ENCODE assay signal across 8 cellular contexts in genomic region chr13:102870677-102871415, GRCh38. TPM values are rescaled to one million over a fixed set of nuclear protein-coding genes. Genes with fewer than 3 reads are reported as not detected.
A peak's percentile ranks its signal among the peaks of the same experiment; 100 is the strongest.
DNase-seq lines count a peak whose midpoint lies in the region; TF ChIP-seq lines count a peak whose summit lies in the region.

No MANE protein-coding gene starts in this region.

- H3K18ac ChIP-seq in H9 (ENCODE audit: insufficient read length, low read depth, low read length): no peak overlapping the region

- H3K4me1 Mint-ChIP-seq in H9: peaks cover 5 to 6% of the 10 kb centered on the region in 2 experiments
- peaks cover 16% of the 10 kb centered on the region for H3K4me1 Mint-ChIP-seq in T-helper 2 cell treated with Interferon-gamma antibody and Interleukin-4, amounts not matched to agents 5 μg/mL and 100 μg/mL, for 36 hours (ENCODE audit: low read depth)
- H3K4me1 Mint-ChIP-seq in MCF 10A (ENCODE audit: insufficient read depth, unreplicated experiment): peaks cover 5% of the 10 kb centered on the region

- no peak overlapping the region for H2BK12ac ChIP-seq in H9 (ENCODE audit: insufficient read length, low read depth, low read length)

- no peak overlapping the region for H3K14ac ChIP-seq in H9 (ENCODE audit: insufficient read depth, low read length)

- no peak overlapping the region for H4K91ac ChIP-seq in H9 (ENCODE audit: insufficient read length, low read depth, low read length)

- no peak overlapping the region for H4K8ac ChIP-seq in H9 (replicated peaks; ENCODE audit: insufficient read length, low read depth, low read length)

- H3K23me2 ChIP-seq in H9 (ENCODE audit: insufficient read length, low read depth, low read length, poor library complexity, severe bottlenecking): no peaks in the 10 kb centered on the region

- no peak overlapping the region for H2BK5ac ChIP-seq in H9 (ENCODE audit: insufficient read length, low read length)

- no peak overlapping the region for H2BK20ac ChIP-seq in H9 (ENCODE audit: low read depth, low read length, poor library complexity, severe bottlenecking)

- H3K79me1 ChIP-seq in H9 (ENCODE audit: insufficient read depth, low read depth, low read length, poor library complexity, severe bottlenecking): no peaks in the 10 kb centered on the region

- intact Hi-C loops in MCF 10A (cut with micrococcal nuclease): no loop called here
- intact Hi-C loops in spleen (cut with DNase I; ENCODE audit: low total_unique reads): no loop called here

- CTCF ChIA-PET in MCF 10A (lab: Yijun Ruan, JAX): interaction anchor here (0.5 to 2.1 kb wide), 47 partner anchors 8 to 1440 kb away, joined by 3 to 42 read pairs (median 5); partner anchors contain the start of gene ERCC5

- no peak overlapping the region for H3T11ph ChIP-seq in H9 (ENCODE audit: low read length)

- H3K27ac Mint-ChIP-seq in H9 (no peak overlapping the region; a peak in 1 of 7 replicates), MCF 10A (ENCODE audit: low read depth, unreplicated experiment) (no peak overlapping the region)
- peak overlapping the region; percentile 46 for H3K27ac Mint-ChIP-seq in T-helper 2 cell treated with Interferon-gamma antibody and Interleukin-4, amounts not matched to agents 5 μg/mL and 100 μg/mL, for 36 hours

- H2AFZ ChIP-seq in H9 (ENCODE audit: low read length) (no peak overlapping the region), MM.1S (ENCODE audit: low read length) (no peak overlapping the region)

- TF ChIP-seq POLR2A in spleen (IDR thresholded peaks at IDR 0.05): no peak

- H4K20me1 ChIP-seq in H9 (ENCODE audit: control insufficient read depth, insufficient read depth, insufficient read length) (no peaks in the 10 kb centered on the region), MM.1S (ENCODE audit: insufficient read depth, low read length) (no peaks in the 10 kb centered on the region)

- no peak overlapping the region for H4K5ac ChIP-seq in H9 (ENCODE audit: insufficient read length, low read depth, low read length)

- no peak overlapping the region for H3K56ac ChIP-seq in H9 (ENCODE audit: insufficient read length, low read depth, low read length)

- POLR2A ChIA-PET in MCF 10A (lab: Yijun Ruan, JAX): interaction anchor here (1.1 to 1.2 kb wide), 4 partner anchors 24 to 277 kb away, joined by 3 to 6 read pairs (median 3); no protein-coding TSS in a partner anchor

- no CpG with 5 or more reads among the region's 22 CpGs for WGBS in H9 (ENCODE audit: extremely low coverage, insufficient read length, low lambda C conversion rate)
- 54 to 68% (median 56%) methylated on average over 19 to 22 of the region's 22 CpGs for WGBS in spleen, 5 donors

- H2BK120ac ChIP-seq in H9 (ENCODE audit: low read depth, low read length, poor library complexity, severe bottlenecking): no peak overlapping the region

- no peaks in the 10 kb centered on the region for H3K4me1 ChIP-seq in H9 (ENCODE audit: insufficient read depth, low read length)
- no peaks in the 10 kb centered on the region for H3K4me1 ChIP-seq in MM.1S (ENCODE audit: low read length)
- peaks cover 0 to 17% (median 13%) of the 10 kb centered on the region in 6 donors for H3K4me1 ChIP-seq in spleen

- no TSS peak for BruUV-seq in MCF 10A (replicated peaks; lab: Mats Ljungman, UMichigan)

- no peak overlapping the region for H3K27ac ChIP-seq in H9 (ENCODE audit: insufficient read length, low read depth, low read length)
- H3K27ac ChIP-seq in MM.1S (ENCODE audit: low read length): no peak overlapping the region
- H3K27ac ChIP-seq in spleen: no peak overlapping the region

- H3K79me2 ChIP-seq in H9 (ENCODE audit: insufficient read depth, low read length): no peaks in the 10 kb centered on the region
- H3K79me2 ChIP-seq in MM.1S (ENCODE audit: low read length): no peaks in the 10 kb centered on the region

- H3K9me3 ChIP-seq in H9 (ENCODE audit: control insufficient read depth, low read depth, low read length): no peaks in the 10 kb centered on the region
- H3K9me3 ChIP-seq in MM.1S (replicated peaks; ENCODE audit: insufficient read depth, low read length): no peaks in the 10 kb centered on the region
- H3K9me3 ChIP-seq in spleen: no peaks in the 10 kb centered on the region

- no peaks in the 10 kb centered on the region for H3K27me3 ChIP-seq in H9 (ENCODE audit: insufficient read depth, low read length)
- no peaks in the 10 kb centered on the region for H3K27me3 ChIP-seq in MM.1S (replicated peaks; ENCODE audit: insufficient read depth, low read length)
- no peaks in the 10 kb centered on the region for H3K27me3 ChIP-seq in spleen (replicated peaks in 1 of 7)

- no peak overlapping the region for H3K9ac ChIP-seq in H9 (ENCODE audit: extremely low read depth, insufficient read length, low read length)
- no peak overlapping the region for H3K9ac ChIP-seq in MM.1S (ENCODE audit: low read length)

- H3K36me3 Mint-ChIP-seq in H9 (ENCODE audit: insufficient read depth in 1 of 3, low read depth in 3 of 3) (peaks cover 8 to 48% (median 27%) of the 10 kb centered on the region in 3 experiments; a peak in 6 of 7 replicates), MCF 10A (ENCODE audit: insufficient read depth, unreplicated experiment) (peaks cover 80% of the 10 kb centered on the region)
- H3K36me3 Mint-ChIP-seq in T-helper 2 cell treated with Interferon-gamma antibody and Interleukin-4, amounts not matched to agents 5 μg/mL and 100 μg/mL, for 36 hours (ENCODE audit: low read depth): peaks cover 66% of the 10 kb centered on the region

- no peak overlapping the region for H3K23ac ChIP-seq in H9 (ENCODE audit: insufficient read length, low read depth, low read length)

- H3K9me3 Mint-ChIP-seq in H9 (no peaks in the 10 kb centered on the region), MCF 10A (ENCODE audit: unreplicated experiment) (no peaks in the 10 kb centered on the region)
- H3K9me3 Mint-ChIP-seq in T-helper 2 cell treated with Interferon-gamma antibody and Interleukin-4, amounts not matched to agents 5 μg/mL and 100 μg/mL, for 36 hours: no peaks in the 10 kb centered on the region

- TF ChIP-seq CTCF in H9 (conservative IDR thresholded peaks at IDR 0.05) (peak; percentile 89), MM.1S (IDR thresholded peaks at IDR 0.05; ENCODE audit: low read length) (peak; percentile 85), MCF 10A (IDR thresholded peaks at IDR 0.05; ENCODE audit: unreplicated experiment) (peak; percentile 75), spleen (IDR thresholded peaks at IDR 0.05 in 8 of 11, conservative IDR thresholded peaks at IDR 0.05 in 3 of 11) (peak in 9 of 11 experiments; percentile 41 to 77 (median 65))

- H3K9me2 ChIP-seq in MM.1S (replicated peaks; ENCODE audit: insufficient read depth, low read length): no peaks in the 10 kb centered on the region

- H2BK15ac ChIP-seq in H9 (ENCODE audit: low read depth, low read length): no peak overlapping the region

- H3K4me2 ChIP-seq in H9 (ENCODE audit: insufficient read depth, insufficient read length, low read length) (no peak overlapping the region), MM.1S (ENCODE audit: low read depth, low read length) (no peak overlapping the region)

- DNase-seq in NCI-H524 (lab: John Stamatoyannopoulos, UW) (peak; percentile 13 to 51), NCI-H524 treated with DMSO at 0.1 percent for 48 hours (lab: John Stamatoyannopoulos, UW) (no peak), H9 (peak; percentile 58), MM.1S (peak; percentile 57), MCF 10A (ENCODE audit: unreplicated experiment) (peak; percentile 54), iPS-NIHi7 (ENCODE audit: extremely low spot score) (peak; percentile 81), spleen (peak; percentile 83)
- peak; percentile 25 for DNase-seq in T-helper 2 cell treated with Interferon-gamma antibody and Interleukin-4, amounts not matched to agents 5 μg/mL and 100 μg/mL, for 36 hours (ENCODE audit: low spot score)

- H3K4me3 ChIP-seq in MM.1S (ENCODE audit: low read length) (no peak overlapping the region), spleen (no peak overlapping the region)

- H3K27me3 Mint-ChIP-seq in H9 (ENCODE audit: low read depth) (no peaks in the 10 kb centered on the region), MCF 10A (ENCODE audit: insufficient read depth, unreplicated experiment) (no peaks in the 10 kb centered on the region)
- H3K27me3 Mint-ChIP-seq in T-helper 2 cell treated with Interferon-gamma antibody and Interleukin-4, amounts not matched to agents 5 μg/mL and 100 μg/mL, for 36 hours (ENCODE audit: low read depth): no peaks in the 10 kb centered on the region

- no peak overlapping the region for H2AK5ac ChIP-seq in H9 (ENCODE audit: insufficient read length, low read length)

- no peak overlapping the region for H3K4me3 Mint-ChIP-seq in H9
- no peak overlapping the region for H3K4me3 Mint-ChIP-seq in T-helper 2 cell treated with Interferon-gamma antibody and Interleukin-4, amounts not matched to agents 5 μg/mL and 100 μg/mL, for 36 hours
- no peak overlapping the region for H3K4me3 Mint-ChIP-seq in MCF 10A (ENCODE audit: unreplicated experiment)

- H3F3A ChIP-seq in MM.1S (ENCODE audit: insufficient read depth, low read length): no peaks in the 10 kb centered on the region

- H3K36me3 ChIP-seq in MM.1S (replicated peaks; ENCODE audit: insufficient read depth, low read length): 0 out of 2 replicates have a peak, but pooled peaks cover 3% of the 10 kb centered on the region
- H3K36me3 ChIP-seq in spleen: peaks cover 5 to 100% (median 84%) of the 10 kb centered on the region in 6 donors

- no peak overlapping the region for H3K4ac ChIP-seq in H9 (ENCODE audit: low read depth, low read length)

RNA-seq across cellular contexts. Expression of gene ERCC5, which starts 25.0 kb away (rescaled TPM):
- total RNA-seq in H9 (2021) (26.3 and 26.8 TPM in 2 replicates), MCF 10A (2022) (68.1 and 68.8 TPM in 2 replicates), spleen (100 to 1,000 TPM in 2 of 7 donors, 10 to 100 TPM in 5; 55.1 to 101 (median 76.6) TPM)
- polyA plus RNA-seq in spleen: 100 to 1,000 TPM in 1 of 3 donors, 10 to 100 TPM in 2; 58.0 to 123 (median 64.7) TPM
